In the genomic region with DNA sequence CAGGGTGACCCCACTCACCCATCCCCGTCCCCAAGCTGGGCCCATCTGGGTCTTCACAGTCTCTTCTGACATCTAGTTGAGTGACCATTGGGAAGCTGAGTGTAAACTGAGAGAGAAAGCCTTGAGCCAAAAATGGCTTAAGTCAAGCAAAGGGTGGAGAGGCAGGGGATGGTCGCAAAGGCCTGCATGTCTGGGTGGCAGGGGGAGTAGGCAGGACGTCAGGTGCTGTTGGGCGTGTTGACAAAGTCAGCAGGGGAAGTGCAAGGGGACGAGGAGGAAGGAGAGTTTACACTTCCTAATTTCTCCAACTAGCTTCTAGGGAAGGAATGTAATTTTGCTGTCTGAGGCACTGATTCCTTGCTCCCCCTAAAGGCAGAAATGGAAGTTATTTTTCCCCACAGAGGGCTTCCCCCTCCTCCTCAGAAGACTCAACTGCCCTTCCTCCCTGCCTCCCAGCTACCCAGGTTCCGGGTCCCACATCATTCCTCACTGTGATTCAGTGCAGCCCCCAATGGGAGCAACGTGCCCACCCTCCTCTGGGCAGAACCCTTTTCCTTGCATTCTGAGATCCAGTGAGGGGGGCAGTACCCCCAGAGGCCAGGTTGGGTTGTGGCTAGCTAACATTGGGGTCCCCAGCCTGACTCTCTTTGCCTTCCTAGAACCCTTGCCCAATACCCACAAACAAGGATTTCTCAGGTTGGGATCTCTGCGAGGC, we compare ENCODE assay signal across 9 cellular contexts. TPM values are rescaled to one million over a fixed set of nuclear protein-coding genes. Genes with fewer than 3 reads are reported as not detected.
DNase-seq lines count a peak whose midpoint lies in the region; ATAC-seq and TF ChIP-seq lines count a peak whose summit lies in the region.
"Had no signal": no experiment of that assay in that cellular context is flagged by ENCODE, and none has a peak within 500 bp of the region (broad histone marks: within the 10 kb centered on the region; RNA-seq: fewer than 3 reads in every experiment).

No MANE protein-coding gene starts in this region.

- no peak overlapping the region for H3K4me2 ChIP-seq in neuronal stem cell (ENCODE audit: insufficient read depth, low read length, poor library complexity, severe bottlenecking)

- WGBS in neuronal stem cell (ENCODE audit: extremely low coverage in 2 of 2, insufficient read length in 2 of 2, insufficient replicate concordance in 1 of 2), 2 donors, result no CpG with 5 or more reads among the region's 8 CpGs

- TF ChIP-seq CTCF in dorsolateral prefrontal cortex (IDR thresholded peaks at IDR 0.05 in 54 of 56, conservative IDR thresholded peaks at IDR 0.05 in 2 of 56; ENCODE audit: low read depth in 1 of 56, partially characterized antibody in 56 of 56), result peak; percentile 31 to 72 (median 57)

- peaks cover 9 to 22% of the 10 kb centered on the region in 2 donors for H3K4me1 ChIP-seq in neuronal stem cell (ENCODE audit: control insufficient read depth in 2 of 2, insufficient read depth in 1 of 2, low read depth in 1 of 2, low read length in 2 of 2)

- H3K27ac ChIP-seq in dorsolateral prefrontal cortex (peak overlapping the region in 57 of 59 donors; percentile 12 to 100 (median 97)), neuronal stem cell (replicated peaks; ENCODE audit: low read length) (no peak overlapping the region)

- H2BK12ac ChIP-seq in neuronal stem cell (ENCODE audit: low read length), result no peak overlapping the region

- no peak overlapping the region for H2BK120ac ChIP-seq in neuronal stem cell (ENCODE audit: low read depth, low read length)

- no peak for ATAC-seq in GM18861 (IDR thresholded peaks at IDR 0.05; ENCODE audit: unreplicated experiment)
- ATAC-seq in HG02938 (IDR thresholded peaks at IDR 0.05; ENCODE audit: unreplicated experiment), result no peak

- H2BK5ac ChIP-seq in neuronal stem cell (ENCODE audit: low read length), result no peak overlapping the region

- no peak overlapping the region for H4K91ac ChIP-seq in neuronal stem cell (ENCODE audit: low read depth, low read length, poor library complexity)

- no peaks in the 10 kb centered on the region for H3K27me3 ChIP-seq in dorsolateral prefrontal cortex
- H3K27me3 ChIP-seq in neuronal stem cell (ENCODE audit: control insufficient read depth in 3 of 3, insufficient read depth in 3 of 3, low read depth in 1 of 3, low read length in 3 of 3), result peaks cover 0 to 65% (median 15%) of the 10 kb centered on the region in 3 experiments
- H3K27me3 ChIP-seq: vagina had no signal

- H3K23ac ChIP-seq in neuronal stem cell (ENCODE audit: low read depth, low read length, poor library complexity), result no peak overlapping the region

- peak overlapping the region; percentile 26 for H2AFZ ChIP-seq in neuronal stem cell (ENCODE audit: low read length)

- intact Hi-C loops in dorsolateral prefrontal cortex (cut with DNase I), result loop anchor here in 1 of 2 donors (5.0 kb wide), 1 partner anchor 89 kb away; no protein-coding TSS in a partner anchor

- no peak overlapping the region for H3K4ac ChIP-seq in neuronal stem cell (ENCODE audit: low read length)

- H2BK15ac ChIP-seq in neuronal stem cell (ENCODE audit: low read length), result peak overlapping the region; percentile 29

- H3K36me3 ChIP-seq in neuronal stem cell (replicated peaks in 1 of 2; ENCODE audit: control insufficient read depth in 2 of 2, insufficient read depth in 2 of 2, low read length in 2 of 2), result no peaks in the 10 kb centered on the region
- H3K36me3 ChIP-seq: vagina had no signal

- DNase-seq in ELF-1 (ENCODE audit: low read depth, low spot score) (peak; percentile 60), NCI-H1694 (lab: John Stamatoyannopoulos, UW) (peak; percentile 37), dorsolateral prefrontal cortex (peak in 2 of 10 donors; percentile 24 to 41), neuronal stem cell (ENCODE audit: low spot score) (peak; percentile 18), NCI-H2029 treated with DMSO at 0.1 percent for 48 hours (lab: John Stamatoyannopoulos, UW) (no peak), activated gamma-delta T cell treated with Interleukin-2 at 50 U/mL for 16 hours (no peak)

- H3K18ac ChIP-seq in neuronal stem cell (ENCODE audit: low read length), result peak overlapping the region; percentile 48

- H2AK5ac ChIP-seq in neuronal stem cell (ENCODE audit: low read depth, low read length), result peak overlapping the region; percentile 7

- H3K79me1 ChIP-seq in neuronal stem cell (ENCODE audit: low read depth, low read length), result no peaks in the 10 kb centered on the region

- no peak overlapping the region for H3K14ac ChIP-seq in neuronal stem cell (ENCODE audit: low read length)

- no peaks in the 10 kb centered on the region for H3K9me3 ChIP-seq in neuronal stem cell (replicated peaks in 1 of 2; ENCODE audit: control insufficient read depth in 2 of 2, insufficient read depth in 1 of 2, low read depth in 1 of 2, low read length in 2 of 2)
- H3K9me3 ChIP-seq: vagina had no signal

- H3K9ac ChIP-seq in neuronal stem cell (ENCODE audit: low read depth, low read length, poor library complexity), result no peak overlapping the region

- H3K4me3 ChIP-seq in dorsolateral prefrontal cortex, result peak overlapping the region in 47 of 59 donors; percentile 58 to 93 (median 80)
- H3K4me3 ChIP-seq in neuronal stem cell (ENCODE audit: low read length in 2 of 2), result no peak overlapping the region
- H3K4me3 ChIP-seq: vagina had no signal

- H4K8ac ChIP-seq in neuronal stem cell (ENCODE audit: low read depth, low read length), result peak overlapping the region; percentile 3

RNA-seq across cellular contexts. Expression of gene ADORA1, which starts 1.2 kb away (rescaled TPM):
- 100 to 1,000 TPM in 3 of 120 experiments, 10 to 100 TPM in 117; 45.1 to 109 (median 75.9) TPM for total RNA-seq in dorsolateral prefrontal cortex
- polyA plus RNA-seq in neuronal stem cell (2013, experiment 1 of 2), result 4.7 TPM
- 4.6 TPM for polyA plus RNA-seq in neuronal stem cell (2013, experiment 2 of 2)

RNA-seq across cellular contexts. Expression of gene MYOG, which starts 40.5 kb away (rescaled TPM):
- under 1 TPM in 21 of 120 experiments, not detected in 99; 0.26 to 0.91 (median 0.38) TPM for total RNA-seq in dorsolateral prefrontal cortex
- polyA plus RNA-seq in neuronal stem cell (2013, experiment 1 of 2), result 0.04 TPM
- polyA plus RNA-seq in neuronal stem cell (2013, experiment 2 of 2), result 0.06 TPM
- total RNA-seq: vagina had no signal

RNA-seq across cellular contexts. Expression of gene MYBPH, which starts 49.3 kb away (rescaled TPM):
- 1 to 10 TPM in 11 of 120 experiments, under 1 TPM in 54, not detected in 55; 0.24 to 4.4 (median 0.48) TPM for total RNA-seq in dorsolateral prefrontal cortex
- not detected for polyA plus RNA-seq in neuronal stem cell (2013, experiment 1 of 2)
- not detected for polyA plus RNA-seq in neuronal stem cell (2013, experiment 2 of 2)
- total RNA-seq: vagina had no signal

Comparison
In these comparisons a context has a peak if more than half of its experiments do, and no peak if none do; other contexts are left out.
1. DNase-seq: peak in ELF-1 (single experiment), NCI-H1694 (single experiment) and neuronal stem cell (single experiment); none in NCI-H2029 treated with DMSO at 0.1 percent for 48 hours (single experiment) and activated gamma-delta T cell treated with Interleukin-2 at 50 U/mL for 16 hours (single experiment).
2. H3K4me3 ChIP-seq: peak in dorsolateral prefrontal cortex (47 of 59); none in neuronal stem cell (0 of 2).